Comparison of ENCODE assay signal across 8 cellular contexts in the genomic region with DNA sequence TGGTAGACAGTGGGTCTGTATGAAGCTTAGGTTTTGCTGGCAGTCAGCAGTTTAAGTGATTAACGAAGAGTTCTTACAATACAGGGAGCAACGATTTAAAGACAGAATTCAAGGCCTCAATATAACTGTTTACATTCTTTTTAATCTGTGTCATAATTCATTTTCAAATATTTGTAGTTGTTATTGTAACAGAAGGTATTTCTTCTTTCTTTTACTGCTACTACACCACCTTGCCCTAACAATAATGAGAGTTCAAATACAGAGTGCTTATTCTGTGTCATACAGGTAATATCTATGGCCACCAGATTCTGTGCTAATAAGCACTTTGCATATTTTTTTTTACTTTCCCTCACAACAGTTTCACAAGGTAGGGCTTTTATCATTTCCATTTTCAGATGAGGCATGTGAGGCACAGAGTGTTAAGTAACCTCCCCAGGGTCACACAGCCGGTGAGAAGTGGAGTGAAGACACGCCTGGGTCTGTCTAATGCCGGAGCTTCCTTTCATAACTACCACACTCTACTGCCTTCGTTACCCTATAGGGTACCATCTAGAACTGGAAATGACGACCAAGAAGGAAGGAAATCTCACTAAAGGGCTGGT.
DNase-seq lines count a peak whose midpoint lies in the region; ATAC-seq and TF ChIP-seq lines count a peak whose summit lies in the region.

No MANE protein-coding gene starts in this region.

- peak overlapping the region in 4 of 5 donors; percentile 7 to 81 (median 47) for H3K27ac ChIP-seq in adrenal gland
- peak overlapping the region in 4 of 5 donors; percentile 60 to 70 (median 62) for H3K27ac ChIP-seq in stomach
- peak overlapping the region in 4 of 8 donors; percentile 4 to 67 (median 12) for H3K27ac ChIP-seq in spleen

- WGBS in adrenal gland, 4 donors: 76 to 85% (median 79%) methylated on average over 7 of the region's 7 CpGs
- WGBS in stomach, 5 donors: 67 to 76% (median 71%) methylated on average over 7 of the region's 7 CpGs
- WGBS in spleen, 5 donors: 58 to 84% (median 68%) methylated on average over 7 of the region's 7 CpGs

- DNase-seq in adrenal gland: no peak
- DNase-seq in stomach: no peak
- DNase-seq in putamen (ENCODE audit: low spot score): no peak
- no peak for DNase-seq in KG1 (lab: John Stamatoyannopoulos, UW)
- DNase-seq in spleen: no peak
- no peak for DNase-seq in NCI-H524 (lab: John Stamatoyannopoulos, UW)

- H3K36me3 ChIP-seq in adrenal gland (replicated peaks in 1 of 2): no peaks in the 10 kb centered on the region
- no peaks in the 10 kb centered on the region for H3K36me3 ChIP-seq in stomach
- H3K36me3 ChIP-seq in spleen: no peaks in the 10 kb centered on the region

- H3K9me3 ChIP-seq in adrenal gland (replicated peaks in 1 of 3) (no peaks in the 10 kb centered on the region), stomach (no peaks in the 10 kb centered on the region), spleen (no peaks in the 10 kb centered on the region)

- TF ChIP-seq POLR2A in adrenal gland (IDR thresholded peaks at IDR 0.05): no peak
- TF ChIP-seq POLR2A in stomach (IDR thresholded peaks at IDR 0.05): no peak
- TF ChIP-seq POLR2A in spleen (IDR thresholded peaks at IDR 0.05): no peak

- TF ChIP-seq CTCF in adrenal gland (IDR thresholded peaks at IDR 0.05): no peak
- TF ChIP-seq CTCF in stomach (IDR thresholded peaks at IDR 0.05): no peak
- no peak for TF ChIP-seq CTCF in spleen (IDR thresholded peaks at IDR 0.05 in 8 of 11, conservative IDR thresholded peaks at IDR 0.05 in 3 of 11)

- intact Hi-C loops in adrenal gland (cut with DNase I) (no loop called here), stomach (cut with DNase I; ENCODE audit: low total_unique reads) (no loop called here), spleen (cut with DNase I; ENCODE audit: low total_unique reads) (no loop called here)

- no peak for TF ChIP-seq EP300 in stomach (IDR thresholded peaks at IDR 0.05)

- H3K4me1 ChIP-seq in adrenal gland (replicated peaks in 1 of 2) (peaks cover 4 to 30% of the 10 kb centered on the region in 2 donors), stomach (peaks cover 20 to 34% (median 29%) of the 10 kb centered on the region in 4 donors), spleen (peaks cover 7 to 34% (median 14%) of the 10 kb centered on the region in 6 donors)

- H3K4me3 ChIP-seq in adrenal gland (no peak overlapping the region), stomach (no peak overlapping the region), spleen (no peak overlapping the region)

- H3K27me3 ChIP-seq in adrenal gland: no peaks in the 10 kb centered on the region
- H3K27me3 ChIP-seq in stomach: no peaks in the 10 kb centered on the region
- no peaks in the 10 kb centered on the region for H3K27me3 ChIP-seq in spleen (replicated peaks in 1 of 7)

- ATAC-seq in GM18907 (IDR thresholded peaks at IDR 0.05; ENCODE audit: unreplicated experiment) (peak; percentile 66), HG02798 (IDR thresholded peaks at IDR 0.05; ENCODE audit: poor library complexity, unreplicated experiment) (peak; percentile 58)
